20 cellular contexts compared by ENCODE assay signal in genomic region chr5:31161772-31162171, GRCh38. TPM values are rescaled to one million over a fixed set of nuclear protein-coding genes. Genes with fewer than 3 reads are reported as not detected.
DNase-seq lines count a peak whose midpoint lies in the region; ATAC-seq, FAIRE-seq and TF ChIP-seq lines count a peak whose summit lies in the region.
"Had no signal": no experiment of that assay in that cellular context is flagged by ENCODE, and none has a peak within 500 bp of the region (broad histone marks: within the 10 kb centered on the region; RNA-seq: fewer than 3 reads in every experiment).

No MANE protein-coding gene starts in this region.

- H3K79me2 ChIP-seq in astrocyte (ENCODE audit: insufficient read depth, low read length) (no peaks in the 10 kb centered on the region), neural progenitor cell (ENCODE audit: low read depth) (no peaks in the 10 kb centered on the region)

- H3K9me3 ChIP-seq in astrocyte (ENCODE audit: insufficient read depth, low read depth, low read length) = no peaks in the 10 kb centered on the region
- no peaks in the 10 kb centered on the region for H3K9me3 ChIP-seq in neural progenitor cell (ENCODE audit: low read depth)

- H3K9me3 Mint-ChIP-seq in astrocyte (ENCODE audit: unreplicated experiment) (no peaks in the 10 kb centered on the region), neural progenitor cell (peaks cover 5% of the 10 kb centered on the region)
- H3K9me3 Mint-ChIP-seq: activated CD4-positive, alpha-beta memory T cell treated with anti-CD3 and anti-CD28 coated beads for 36 hours had no signal

- H3K4me3 Mint-ChIP-seq in astrocyte (ENCODE audit: unreplicated experiment) (no peak overlapping the region), neural progenitor cell (peak overlapping the region; percentile 42)
- H3K4me3 Mint-ChIP-seq: activated CD4-positive, alpha-beta memory T cell treated with anti-CD3 and anti-CD28 coated beads for 36 hours; CD8-positive, alpha-beta memory T cell; stimulated activated memory B cell treated with anti-CD40 and anti-IgM and Interleukin-4, amounts not matched to agents 10 μg/mL and 1 μg/mL and 100 μg/mL, for 72 hours had no signal

- peak overlapping the region; percentile 21 for H2AFZ ChIP-seq in astrocyte (ENCODE audit: low read depth, low read length)
- no peak overlapping the region for H2AFZ ChIP-seq in neural progenitor cell (replicated peaks)

- H3F3A ChIP-seq in neural progenitor cell (ENCODE audit: low read depth) = peaks cover 14% of the 10 kb centered on the region

- H3K27ac Mint-ChIP-seq in astrocyte (ENCODE audit: unreplicated experiment) = peak overlapping the region; percentile 54
- H3K27ac Mint-ChIP-seq in neural progenitor cell = peak overlapping the region; percentile 40
- H3K27ac Mint-ChIP-seq: activated CD4-positive, alpha-beta memory T cell treated with anti-CD3 and anti-CD28 coated beads for 36 hours; CD8-positive, alpha-beta memory T cell; stimulated activated memory B cell treated with anti-CD40 and anti-IgM and Interleukin-4, amounts not matched to agents 10 μg/mL and 1 μg/mL and 100 μg/mL, for 72 hours had no signal

- H3K27ac ChIP-seq in astrocyte (ENCODE audit: low read depth, low read length) (no peak overlapping the region), neural progenitor cell (peak overlapping the region; percentile 53)

- peak overlapping the region; percentile 69 for H3K4me2 ChIP-seq in astrocyte (ENCODE audit: low read length)
- peak overlapping the region; percentile 67 for H3K4me2 ChIP-seq in neural progenitor cell

- peak; percentile 35 for DNase-seq in EH (ENCODE audit: low read depth)
- DNase-seq in astrocyte (ENCODE audit: low read depth) = peak; percentile 42
- DNase-seq in iPS DF 19.7 (ENCODE audit: low read depth, low spot score) = peak; percentile 48
- DNase-seq in neural progenitor cell (ENCODE audit: low spot score) = peak; percentile 85
- no peak for DNase-seq in posterior vena cava (ENCODE audit: low spot score)
- DNase-seq in Ammon's horn (ENCODE audit: low spot score) = no peak
- no peak for DNase-seq in stimulated activated CD8-positive, alpha-beta memory T cell treated with anti-CD3 and anti-CD28 coated beads, Interleukin-4, amount 100 ng/mL, for 48 hours
- DNase-seq: ACHN; activated CD4-positive, alpha-beta memory T cell treated with anti-CD3 and anti-CD28 coated beads for 36 hours; CD8-positive, alpha-beta memory T cell; effector CD8-positive, alpha-beta T cell; foreskin fibroblast; GF-D8; NCI-H1092 treated with DMSO at 0.1 percent for 48 hours; right cardiac atrium; SHP77 had no signal

- intact Hi-C loops in posterior vena cava (cut with DNase I) = no loop called here

- no peak for TF ChIP-seq CTCF in astrocyte (IDR thresholded peaks at IDR 0.05; ENCODE audit: insufficient read depth, low read depth, low read length)
- TF ChIP-seq CTCF in neural progenitor cell (IDR thresholded peaks at IDR 0.05) = no peak

- peak overlapping the region; percentile 12 for H3K4me3 ChIP-seq in astrocyte (ENCODE audit: insufficient read depth, low read depth, low read length)
- H3K4me3 ChIP-seq in neural progenitor cell = peak overlapping the region; percentile 21

- H3K27me3 Mint-ChIP-seq in astrocyte (ENCODE audit: low read depth, unreplicated experiment) = no peaks in the 10 kb centered on the region
- H3K27me3 Mint-ChIP-seq in neural progenitor cell (ENCODE audit: insufficient read depth, low read depth) = peaks cover 29% of the 10 kb centered on the region
- H3K27me3 Mint-ChIP-seq: activated CD4-positive, alpha-beta memory T cell treated with anti-CD3 and anti-CD28 coated beads for 36 hours; CD8-positive, alpha-beta memory T cell; stimulated activated memory B cell treated with anti-CD40 and anti-IgM and Interleukin-4, amounts not matched to agents 10 μg/mL and 1 μg/mL and 100 μg/mL, for 72 hours had no signal

- H3K27me3 ChIP-seq in astrocyte (ENCODE audit: insufficient read depth, low read length) = no peaks in the 10 kb centered on the region
- no peaks in the 10 kb centered on the region for H3K27me3 ChIP-seq in neural progenitor cell

- FAIRE-seq in astrocyte (lab: Jason Lieb, UNC) = no peak
- FAIRE-seq: keratinocyte, urothelium cell line had no signal

- H3K36me3 Mint-ChIP-seq in astrocyte (ENCODE audit: low read depth, unreplicated experiment) = no peaks in the 10 kb centered on the region
- H3K36me3 Mint-ChIP-seq in neural progenitor cell = no peaks in the 10 kb centered on the region
- H3K36me3 Mint-ChIP-seq: activated CD4-positive, alpha-beta memory T cell treated with anti-CD3 and anti-CD28 coated beads for 36 hours; CD8-positive, alpha-beta memory T cell; stimulated activated memory B cell treated with anti-CD40 and anti-IgM and Interleukin-4, amounts not matched to agents 10 μg/mL and 1 μg/mL and 100 μg/mL, for 72 hours had no signal

- H3K9ac ChIP-seq in astrocyte (ENCODE audit: low read length) = no peak overlapping the region
- no peak overlapping the region for H3K9ac ChIP-seq in neural progenitor cell

- H3K4me1 Mint-ChIP-seq in astrocyte (ENCODE audit: low read depth, unreplicated experiment) (peaks cover 13% of the 10 kb centered on the region), neural progenitor cell (peaks cover 48% of the 10 kb centered on the region)
- H3K4me1 Mint-ChIP-seq: CD8-positive, alpha-beta memory T cell; stimulated activated memory B cell treated with anti-CD40 and anti-IgM and Interleukin-4, amounts not matched to agents 10 μg/mL and 1 μg/mL and 100 μg/mL, for 72 hours had no signal

- no peak for ATAC-seq in GM21515 (IDR thresholded peaks at IDR 0.05; ENCODE audit: unreplicated experiment)
- ATAC-seq: right cardiac atrium; stimulated activated memory B cell treated with anti-CD40 and anti-IgM and Interleukin-4, amounts not matched to agents 10 μg/mL and 1 μg/mL and 100 μg/mL, for 72 hours had no signal

- H4K20me1 ChIP-seq in astrocyte (ENCODE audit: insufficient read depth, low read length) (no peaks in the 10 kb centered on the region), neural progenitor cell (ENCODE audit: low read depth) (no peaks in the 10 kb centered on the region)

- H3K36me3 ChIP-seq in astrocyte (ENCODE audit: insufficient read depth, low read length) (no peaks in the 10 kb centered on the region), neural progenitor cell (no peaks in the 10 kb centered on the region)

- no peaks in the 10 kb centered on the region for H3K4me1 ChIP-seq in astrocyte (ENCODE audit: insufficient read depth, low read length)
- peaks cover 30% of the 10 kb centered on the region for H3K4me1 ChIP-seq in neural progenitor cell

RNA-seq across cellular contexts. Expression of gene CDH6, which starts 31.7 kb away (rescaled TPM):
- total RNA-seq in astrocyte (90.1 and 106 TPM in 2 replicates), neural progenitor cell (ENCODE audit: low replicate concordance) (17.9 and 18.0 TPM in 2 replicates), posterior vena cava (1 to 10 TPM; 6.0 to 7.6 TPM)
- total RNA-seq: activated CD4-positive, alpha-beta memory T cell treated with anti-CD3 and anti-CD28 coated beads for 36 hours; CD8-positive, alpha-beta memory T cell had no signal

Comparison
In these comparisons a context has a peak if more than half of its experiments do, and no peak if none do; other contexts are left out.
1. DNase-seq: peak in EH (single experiment), astrocyte (single experiment), iPS DF 19.7 (single experiment) and neural progenitor cell (single experiment); none in posterior vena cava (single experiment), Ammon's horn (single experiment) and stimulated activated CD8-positive, alpha-beta memory T cell treated with anti-CD3 and anti-CD28 coated beads, Interleukin-4, amount 100 ng/mL, for 48 hours (single experiment).